Comparison of ENCODE assay signal across 8 cellular contexts in the genomic region with DNA sequence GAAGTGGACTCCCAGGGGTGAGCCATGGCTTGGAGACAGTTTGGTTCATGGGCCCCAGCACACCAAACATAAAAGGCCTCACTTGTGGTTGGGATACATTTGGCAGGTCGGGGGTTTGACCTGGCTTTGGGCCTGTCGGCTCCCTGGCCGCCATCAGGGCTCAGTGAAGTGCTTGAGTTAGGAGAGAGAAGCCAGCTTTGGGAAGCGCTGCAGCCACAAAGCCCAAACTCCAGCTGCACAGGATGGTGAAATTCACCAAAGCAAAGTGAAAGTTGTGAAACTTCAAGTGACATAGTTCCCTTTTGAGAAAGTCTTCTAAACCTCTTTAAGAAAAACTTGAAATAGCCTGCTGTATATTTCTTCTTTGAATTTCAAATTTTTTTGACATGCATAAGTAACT. TPM values are rescaled to one million over a fixed set of nuclear protein-coding genes. Genes with fewer than 3 reads are reported as not detected.
DNase-seq lines count a peak whose midpoint lies in the region; ATAC-seq and TF ChIP-seq lines count a peak whose summit lies in the region.
"Had no signal": no experiment of that assay in that cellular context is flagged by ENCODE, and none has a peak within 500 bp of the region (broad histone marks: within the 10 kb centered on the region; RNA-seq: fewer than 3 reads in every experiment).

No MANE protein-coding gene starts in this region.

- no peaks in the 10 kb centered on the region for H3K27me3 Mint-ChIP-seq in naive thymus-derived CD4-positive, alpha-beta T cell
- no peaks in the 10 kb centered on the region for H3K27me3 Mint-ChIP-seq in activated CD8-positive, alpha-beta T cell treated with anti-CD3 and anti-CD28 coated beads for 36 hours

- H3K4me3 Mint-ChIP-seq in naive thymus-derived CD4-positive, alpha-beta T cell: no peak overlapping the region
- no peak overlapping the region for H3K4me3 Mint-ChIP-seq in activated CD8-positive, alpha-beta T cell treated with anti-CD3 and anti-CD28 coated beads for 36 hours

- H3K9me3 ChIP-seq in OCI-LY1 (ENCODE audit: low read length): no peaks in the 10 kb centered on the region
- H3K9me3 ChIP-seq in heart left ventricle: no peaks in the 10 kb centered on the region
- no peaks in the 10 kb centered on the region for H3K9me3 ChIP-seq in subcutaneous abdominal adipose tissue (ENCODE audit: control insufficient read depth in 5 of 5, low read length in 5 of 5)
- H3K9me3 ChIP-seq in naive thymus-derived CD4-positive, alpha-beta T cell (ENCODE audit: control insufficient read depth in 2 of 3, low read length in 3 of 3): no peaks in the 10 kb centered on the region

- peak in 2 of 5 donors; percentile 47 to 54 for DNase-seq in heart left ventricle
- no peak for DNase-seq in naive thymus-derived CD4-positive, alpha-beta T cell
- DNase-seq in activated CD8-positive, alpha-beta T cell treated with anti-CD3 and anti-CD28 coated beads for 36 hours: no peak
- no peak for DNase-seq in LoVo (ENCODE audit: low spot score)
- DNase-seq: NCI-H1105 had no signal

- no peak overlapping the region for H3K9ac ChIP-seq in OCI-LY1 (ENCODE audit: low read length)
- no peak overlapping the region for H3K9ac ChIP-seq in subcutaneous abdominal adipose tissue (ENCODE audit: low read length in 5 of 5)

- H3K9me3 Mint-ChIP-seq in naive thymus-derived CD4-positive, alpha-beta T cell: no peaks in the 10 kb centered on the region
- H3K9me3 Mint-ChIP-seq in activated CD8-positive, alpha-beta T cell treated with anti-CD3 and anti-CD28 coated beads for 36 hours: no peaks in the 10 kb centered on the region

- H3K4me1 Mint-ChIP-seq in naive thymus-derived CD4-positive, alpha-beta T cell: peaks cover 0 to 28% (median 5%) of the 10 kb centered on the region in 7 donors
- peaks cover 22% of the 10 kb centered on the region for H3K4me1 Mint-ChIP-seq in activated CD8-positive, alpha-beta T cell treated with anti-CD3 and anti-CD28 coated beads for 36 hours (ENCODE audit: low read depth)

- H3K27ac Mint-ChIP-seq in naive thymus-derived CD4-positive, alpha-beta T cell: no peak overlapping the region
- H3K27ac Mint-ChIP-seq in activated CD8-positive, alpha-beta T cell treated with anti-CD3 and anti-CD28 coated beads for 36 hours: no peak overlapping the region

- no peaks in the 10 kb centered on the region for H3F3A ChIP-seq in OCI-LY1 (ENCODE audit: insufficient read depth, low read length)

- H3K27me3 ChIP-seq in OCI-LY1 (ENCODE audit: insufficient read depth, low read length): no peaks in the 10 kb centered on the region
- no peaks in the 10 kb centered on the region for H3K27me3 ChIP-seq in heart left ventricle
- no peaks in the 10 kb centered on the region for H3K27me3 ChIP-seq in subcutaneous abdominal adipose tissue (ENCODE audit: control insufficient read depth in 5 of 5, insufficient read depth in 4 of 5, low read length in 5 of 5)
- H3K27me3 ChIP-seq in naive thymus-derived CD4-positive, alpha-beta T cell (ENCODE audit: control insufficient read depth in 2 of 2, insufficient read depth in 2 of 2, low read length in 2 of 2): no peaks in the 10 kb centered on the region

- H3K4me3 ChIP-seq in OCI-LY1 (ENCODE audit: low read depth, low read length, poor library complexity, severe bottlenecking) (no peak overlapping the region), heart left ventricle (no peak overlapping the region), subcutaneous abdominal adipose tissue (ENCODE audit: low read depth in 1 of 5, low read length in 5 of 5) (no peak overlapping the region)
- no peak overlapping the region for H3K4me3 ChIP-seq in naive thymus-derived CD4-positive, alpha-beta T cell (ENCODE audit: low read length)

- no peaks in the 10 kb centered on the region for H3K9me2 ChIP-seq in OCI-LY1 (ENCODE audit: low read depth, low read length)

- intact Hi-C loops in heart left ventricle (cut with DNase I): no loop called here
- intact Hi-C loops in naive thymus-derived CD4-positive, alpha-beta T cell (cut with micrococcal nuclease): no loop called here
- intact Hi-C loops in activated CD8-positive, alpha-beta T cell treated with anti-CD3 and anti-CD28 coated beads for 36 hours (cut with micrococcal nuclease): no loop called here

- H3K4me1 ChIP-seq in OCI-LY1 (ENCODE audit: insufficient read depth, low read length, severe bottlenecking) (peaks cover 41% of the 10 kb centered on the region), heart left ventricle (peaks cover 0 to 61% (median 2%) of the 10 kb centered on the region in 12 donors), subcutaneous abdominal adipose tissue (ENCODE audit: control insufficient read depth in 5 of 5, insufficient read depth in 5 of 5, low read length in 5 of 5) (peaks cover 9 to 82% (median 76%) of the 10 kb centered on the region in 5 donors)
- H3K4me1 ChIP-seq in naive thymus-derived CD4-positive, alpha-beta T cell (ENCODE audit: control insufficient read depth in 2 of 2, insufficient read depth in 2 of 2, low read length in 2 of 2): no peaks in the 10 kb centered on the region

- H3K27ac ChIP-seq in OCI-LY1 (ENCODE audit: low read depth, low read length, poor library complexity, severe bottlenecking) (peak overlapping the region; percentile 21), heart left ventricle (peak overlapping the region in 6 of 12 donors; percentile 2 to 92 (median 36)), subcutaneous abdominal adipose tissue (ENCODE audit: low read depth, low read length) (peak overlapping the region; percentile 84)
- no peak overlapping the region for H3K27ac ChIP-seq in naive thymus-derived CD4-positive, alpha-beta T cell (ENCODE audit: low read depth, low read length)

- no peak for TF ChIP-seq CTCF in OCI-LY1 (IDR thresholded peaks at IDR 0.05; ENCODE audit: low read length)
- no peak for TF ChIP-seq CTCF in heart left ventricle (IDR thresholded peaks at IDR 0.05)
- TF ChIP-seq CTCF in activated CD8-positive, alpha-beta T cell treated with anti-CD3 and anti-CD28 coated beads for 36 hours (IDR thresholded peaks at IDR 0.05): no peak

- H3K36me3 ChIP-seq in OCI-LY1 (ENCODE audit: insufficient read depth, low read length): peaks cover 10% of the 10 kb centered on the region; the same call in 1 of the 2 replicates
- H3K36me3 ChIP-seq in heart left ventricle: peaks cover 0 to 5% (median 0%) of the 10 kb centered on the region in 9 donors
- H3K36me3 ChIP-seq in subcutaneous abdominal adipose tissue (ENCODE audit: control insufficient read depth in 5 of 5, insufficient read depth in 5 of 5, low read length in 5 of 5): no peaks in the 10 kb centered on the region
- H3K36me3 ChIP-seq in naive thymus-derived CD4-positive, alpha-beta T cell (ENCODE audit: control insufficient read depth in 2 of 3, insufficient read depth in 3 of 3, low read length in 3 of 3): peaks cover 0 to 16% (median 0%) of the 10 kb centered on the region in 3 experiments

- H3K4me2 ChIP-seq in OCI-LY1 (ENCODE audit: low read length): no peak overlapping the region

- no peaks in the 10 kb centered on the region for H4K20me1 ChIP-seq in OCI-LY1 (ENCODE audit: insufficient read depth, low read length)

- CTCF ChIA-PET in naive thymus-derived CD4-positive, alpha-beta T cell (lab: Charles Lee): no interaction called here
- CTCF ChIA-PET in activated CD8-positive, alpha-beta T cell treated with anti-CD3 and anti-CD28 coated beads for 36 hours (lab: Charles Lee): interaction anchor here (0.6 to 2.3 kb wide), 4 partner anchors 18 to 241 kb away, joined by 3 to 10 read pairs (median 4); no protein-coding TSS in a partner anchor

- peak; percentile 40 for ATAC-seq in GM21390 (IDR thresholded peaks at IDR 0.05; ENCODE audit: unreplicated experiment)
- peak; percentile 16 to 63 (median 56) for ATAC-seq in heart left ventricle
- ATAC-seq in naive thymus-derived CD4-positive, alpha-beta T cell: no peak
- ATAC-seq in activated CD8-positive, alpha-beta T cell treated with anti-CD3 and anti-CD28 coated beads for 36 hours: no peak

- H2AFZ ChIP-seq in OCI-LY1 (ENCODE audit: low read length): no peak overlapping the region

- POLR2A ChIA-PET in naive thymus-derived CD4-positive, alpha-beta T cell (lab: Charles Lee): no interaction called here
- POLR2A ChIA-PET in activated CD8-positive, alpha-beta T cell treated with anti-CD3 and anti-CD28 coated beads for 36 hours (lab: Charles Lee): no interaction called here

- no peaks in the 10 kb centered on the region for H3K79me2 ChIP-seq in OCI-LY1 (ENCODE audit: insufficient read depth, low read length)

- peaks cover 8 to 48% (median 28%) of the 10 kb centered on the region in 5 donors for H3K36me3 Mint-ChIP-seq in naive thymus-derived CD4-positive, alpha-beta T cell
- H3K36me3 Mint-ChIP-seq in activated CD8-positive, alpha-beta T cell treated with anti-CD3 and anti-CD28 coated beads for 36 hours (ENCODE audit: low read depth): peaks cover 6% of the 10 kb centered on the region

- WGBS in heart left ventricle, 4 donors: 30 to 47% (median 38%) methylated on average over 4 of the region's 4 CpGs

- TF ChIP-seq POLR2A in heart left ventricle (IDR thresholded peaks at IDR 0.05): no peak

RNA-seq across cellular contexts. Expression of a gene that starts 27.5 kb away (rescaled TPM):
- under 1 TPM in 3 of 9 donors, not detected in 6; 0.18 to 0.45 (median 0.19) TPM for total RNA-seq in heart left ventricle
- under 1 TPM in 1 of 2 donors, not detected in 1; 0.08 TPM for polyA plus RNA-seq in heart left ventricle
- total RNA-seq in naive thymus-derived CD4-positive, alpha-beta T cell: 1 to 10 TPM in 1 of 5 experiments, under 1 TPM in 1, not detected in 3; 0.27 to 4.1 TPM
- under 1 TPM in 1 of 2 donors, not detected in 1; 0.12 TPM for polyA plus RNA-seq in naive thymus-derived CD4-positive, alpha-beta T cell
- not detected for total RNA-seq in activated CD8-positive, alpha-beta T cell treated with anti-CD3 and anti-CD28 coated beads for 36 hours

Comparison
In these comparisons a context has a peak if more than half of its experiments do, and no peak if none do; other contexts are left out.
1. ATAC-seq: peak in GM21390 (single experiment) and heart left ventricle (4 of 4); none in naive thymus-derived CD4-positive, alpha-beta T cell (single experiment) and activated CD8-positive, alpha-beta T cell treated with anti-CD3 and anti-CD28 coated beads for 36 hours (single experiment).